8 cellular contexts compared by ENCODE assay signal in genomic region chr6:30541515-30542403, GRCh38. TPM values are rescaled to one million over a fixed set of nuclear protein-coding genes. Genes with fewer than 3 reads are reported as not detected.
DNase-seq lines count a peak whose midpoint lies in the region; ATAC-seq, FAIRE-seq and TF ChIP-seq lines count a peak whose summit lies in the region.

No MANE protein-coding gene starts in this region.

- no peaks in the 10 kb centered on the region for H3K9me1 ChIP-seq in IMR-90 (ENCODE audit: insufficient read depth, low read length)

- H3K36me3 ChIP-seq in IMR-90 (ENCODE audit: control insufficient read depth, insufficient read depth, low read length): peaks cover 12% of the 10 kb centered on the region
- H3K36me3 ChIP-seq in OCI-LY7 (ENCODE audit: insufficient read depth, low read length): peaks cover 30% of the 10 kb centered on the region

- H3K79me1 ChIP-seq in IMR-90 (ENCODE audit: low read depth in 1 of 2, low read length in 2 of 2): no peaks in the 10 kb centered on the region

- no peak overlapping the region for H2BK20ac ChIP-seq in IMR-90 (ENCODE audit: low read depth, low read length)

- no peak overlapping the region for H3K14ac ChIP-seq in IMR-90 (replicated peaks; ENCODE audit: low read depth, low read length)

- POLR2A ChIA-PET in IMR-90 (lab: Charles Lee; ENCODE audit: unreplicated experiment) (interaction anchor here (0.7 kb wide), 1 partner anchor 66 kb away, joined by 4 read pairs; no protein-coding TSS in a partner anchor), OCI-LY7 (lab: Charles Lee) (interaction anchor here (0.7 to 1.4 kb wide), 4 partner anchors 38 to 74 kb away, joined by 3 to 5 read pairs (median 3); no protein-coding TSS in a partner anchor)

- dilution Hi-C loops in IMR-90 (cut with HindIII; ENCODE audit: low sequenced_read_pairs, unreplicated experiment): no loop called here

- peak; percentile 95 for FAIRE-seq in G401.6 (lab: Jason Lieb, UNC)

- H3K9me3 ChIP-seq in IMR-90 (ENCODE audit: control insufficient read depth, insufficient read depth, low read length): no peaks in the 10 kb centered on the region
- no peaks in the 10 kb centered on the region for H3K9me3 ChIP-seq in OCI-LY7 (ENCODE audit: low read length)
- H3K9me3 ChIP-seq in mononuclear cell (ENCODE audit: low read depth, low read length): no peaks in the 10 kb centered on the region

- H3K9me2 ChIP-seq in OCI-LY7 (ENCODE audit: insufficient read depth, low read length): no peaks in the 10 kb centered on the region

- H3K27me3 ChIP-seq in IMR-90 (ENCODE audit: control insufficient read depth, insufficient read depth, low read length): no peaks in the 10 kb centered on the region
- no peaks in the 10 kb centered on the region for H3K27me3 ChIP-seq in mononuclear cell (ENCODE audit: insufficient read depth, low read length)

- no peak overlapping the region for H2BK15ac ChIP-seq in IMR-90 (ENCODE audit: low read depth, low read length)

- TF ChIP-seq CTCF in IMR-90 (conservative IDR thresholded peaks at IDR 0.05; ENCODE audit: low read depth, low read length) (peak; percentile 91), OCI-LY7 (conservative IDR thresholded peaks at IDR 0.05; ENCODE audit: low read length) (peak; percentile 100), epithelial cell of esophagus (IDR thresholded peaks at IDR 0.05; ENCODE audit: insufficient read depth, low read depth, low read length, missing control alignments) (peak; percentile 100)

- peak overlapping the region; percentile 74 for H2AFZ ChIP-seq in IMR-90 (replicated peaks; ENCODE audit: low read length, poor library complexity)
- H2AFZ ChIP-seq in OCI-LY7 (ENCODE audit: low read length): peak overlapping the region; percentile 37; the same call in 1 of the 2 replicates

- no peak overlapping the region for H4K91ac ChIP-seq in IMR-90 (ENCODE audit: insufficient read depth, low read depth, low read length)

- H3K4me1 ChIP-seq in IMR-90 (ENCODE audit: control insufficient read depth, insufficient read depth, low read length) (no peaks in the 10 kb centered on the region), OCI-LY7 (ENCODE audit: insufficient read depth, low read length, poor library complexity, severe bottlenecking) (peaks cover 15% of the 10 kb centered on the region), mononuclear cell (ENCODE audit: insufficient read depth, low read length) (peaks cover 32% of the 10 kb centered on the region)

- no peak overlapping the region for H3K18ac ChIP-seq in IMR-90 (ENCODE audit: low read depth, low read length)

- BruUV-seq in IMR-90 (replicated peaks; lab: Mats Ljungman, UMichigan) (no TSS peak), OCI-LY7 (replicated peaks; lab: Mats Ljungman, UMichigan) (no TSS peak)

- no peak overlapping the region for H3K56ac ChIP-seq in IMR-90 (ENCODE audit: extremely low read depth, insufficient read depth, low read length)

- DNase-seq in IMR-90: peak; percentile 87
- DNase-seq in OCI-LY7 (ENCODE audit: low spot score): peak; percentile 87
- peak; percentile 74 for DNase-seq in activated T-cell treated with anti-CD3 and anti-CD28 coated beads for 24 hours (ENCODE audit: low read depth)
- DNase-seq in epithelial cell of esophagus (ENCODE audit: low read depth): peak; percentile 89
- DNase-seq in stimulated activated CD8-positive, alpha-beta memory T cell treated with anti-CD3 and anti-CD28 coated beads, Interleukin-2, amount 100 ng/mL, for 1 hour (ENCODE audit: low read depth in 2 of 2): peak; percentile 68 to 72

- no peak overlapping the region for H2BK120ac ChIP-seq in IMR-90 (ENCODE audit: low read depth, low read length)

- 33% methylated on average over 15 of the region's 23 CpGs; no CpG with 5 or more reads in 1 of the 2 experiments for WGBS in IMR-90 (ENCODE audit: extremely low coverage in 2 of 2, insufficient read length in 1 of 2), 2 experiments

- CTCF ChIA-PET in IMR-90 (lab: Yijun Ruan, JAX) (interaction anchor here (0.5 to 1.8 kb wide), 24 partner anchors 8 to 546 kb away, joined by 3 to 33 read pairs (median 4); partner anchors contain the start of genes ABCF1 and PRR3), OCI-LY7 (lab: Charles Lee; ENCODE audit: unreplicated experiment) (interaction anchor here (0.6 to 1.6 kb wide), 6 partner anchors 9 to 143 kb away, joined by 3 to 7 read pairs (median 4); no protein-coding TSS in a partner anchor)

- peak; percentile 85 for ATAC-seq in IMR-90 (ENCODE audit: low read depth)
- ATAC-seq in HG02840 (IDR thresholded peaks at IDR 0.05; ENCODE audit: low FRiP score, unreplicated experiment): no peak

- H2AK9ac ChIP-seq in IMR-90 (replicated peaks; ENCODE audit: low read depth, low read length, poor library complexity): peak overlapping the region; percentile 30

- no peaks in the 10 kb centered on the region for H3K79me2 ChIP-seq in OCI-LY7 (ENCODE audit: insufficient read depth, low read depth, low read length)

- in situ Hi-C loops in IMR-90 (cut with MboI; ENCODE audit: low sequenced_read_pairs): no loop called here

- H3K23ac ChIP-seq in IMR-90 (ENCODE audit: low read depth, low read length): no peak overlapping the region

- intact Hi-C loops in IMR-90 (cut with micrococcal nuclease): loop anchor here (5.0 kb wide), 1 partner anchor 546 kb away; no protein-coding TSS in a partner anchor
- intact Hi-C loops in OCI-LY7 (cut with micrococcal nuclease; ENCODE audit: unreplicated experiment): loop anchor here (1.0 to 5.0 kb wide), 4 partner anchors 55 to 191 kb away; partner anchors contain the start of gene DHX16

- H3K4me3 ChIP-seq in IMR-90 (ENCODE audit: insufficient read depth, low read depth, low read length) (no peak overlapping the region; the same call in 1 of the 2 replicates), OCI-LY7 (ENCODE audit: low read depth, low read length, poor library complexity, severe bottlenecking) (peak overlapping the region; percentile 46), epithelial cell of esophagus (ENCODE audit: low read length) (peak overlapping the region; percentile 26), mononuclear cell (ENCODE audit: low read length) (peak overlapping the region; percentile 30)

- no peak overlapping the region for H2BK5ac ChIP-seq in IMR-90 (ENCODE audit: low read depth, low read length, poor library complexity, severe bottlenecking)

- H3K9ac ChIP-seq in IMR-90 (ENCODE audit: low read depth, low read length): no peak overlapping the region

- no peak overlapping the region for H3K4ac ChIP-seq in IMR-90 (ENCODE audit: low read depth, low read length)

- H3K27ac ChIP-seq in IMR-90 (ENCODE audit: insufficient read depth, low read length) (no peak overlapping the region), OCI-LY7 (ENCODE audit: low read depth, low read length, poor library complexity, severe bottlenecking) (peak overlapping the region; percentile 20)

- H3K4me2 ChIP-seq in IMR-90 (ENCODE audit: low read depth, low read length): peak overlapping the region; percentile 78
- H3K4me2 ChIP-seq in OCI-LY7 (ENCODE audit: low read length): peak overlapping the region; percentile 64

- no peak for TF ChIP-seq POLR2A in IMR-90 (IDR thresholded peaks at IDR 0.05; ENCODE audit: low read depth, low read length)

- H4K5ac ChIP-seq in IMR-90 (ENCODE audit: low read depth, low read length): no peak overlapping the region

- no peak overlapping the region for H4K8ac ChIP-seq in IMR-90 (ENCODE audit: low read depth in 2 of 2, low read length in 2 of 2)

- H2AK5ac ChIP-seq in IMR-90 (ENCODE audit: low read depth, low read length): no peak overlapping the region; the same call in 1 of the 2 replicates

- TF ChIP-seq RAD21 in IMR-90 (IDR thresholded peaks at IDR 0.05; ENCODE audit: low read length): peak; percentile 69

- H4K20me1 ChIP-seq in IMR-90 (ENCODE audit: insufficient read depth, low read length) (no peaks in the 10 kb centered on the region), OCI-LY7 (ENCODE audit: insufficient read depth, low read length) (no peaks in the 10 kb centered on the region)

TF ChIP-seq in IMR-90, 13 proteins besides CTCF, POLR2A, EP300 and RAD21 (continues in another document):
- no peak for TF ChIP-seq FOS (IDR thresholded peaks at IDR 0.05; ENCODE audit: low read depth, low read length)
- TF ChIP-seq CHD1 (IDR thresholded peaks at IDR 0.05; ENCODE audit: low read depth, low read length): no peak
- no peak for TF ChIP-seq MAFK (IDR thresholded peaks at IDR 0.05; ENCODE audit: low read depth, low read length)
- TF ChIP-seq SMC3 (IDR thresholded peaks at IDR 0.05; ENCODE audit: low read depth, low read length): peak; percentile 71

RNA-seq across cellular contexts. Expression of gene GNL1, which starts 14.5 kb away (rescaled TPM):
- total RNA-seq in IMR-90 (2012; rRNA removed) (33.9 and 40.5 TPM in 2 replicates), OCI-LY7 (2022) (114 and 116 TPM in 2 replicates), mononuclear cell (40.8 TPM)
- 43.7 and 44.0 TPM in 2 replicates for polyA plus RNA-seq in IMR-90 (2012; rRNA removed)
- polyA plus RNA-seq in IMR-90 (2012; cell fraction: cytosol; rRNA removed): 27.9 and 33.6 TPM in 2 replicates
- 45.1 and 54.4 TPM in 2 replicates for polyA plus RNA-seq in IMR-90 (2012; cell fraction: nucleus; rRNA removed; ENCODE audit: low replicate concordance)
- 51.2 and 66.4 TPM in 2 replicates for total RNA-seq in OCI-LY7 (2014; rRNA removed; shearing (Covaris generic))

RNA-seq across cellular contexts. Expression of gene PRR3, which starts 15.3 kb away (rescaled TPM):
- total RNA-seq in IMR-90 (2012; rRNA removed) (7.2 TPM in 2 replicates), OCI-LY7 (2022) (34.9 and 36.3 TPM in 2 replicates), mononuclear cell (6.8 TPM)
- 16.7 and 17.3 TPM in 2 replicates for polyA plus RNA-seq in IMR-90 (2012; rRNA removed)
- 9.5 and 11.1 TPM in 2 replicates for polyA plus RNA-seq in IMR-90 (2012; cell fraction: cytosol; rRNA removed)
- polyA plus RNA-seq in IMR-90 (2012; cell fraction: nucleus; rRNA removed; ENCODE audit: low replicate concordance): 8.2 and 15.9 TPM in 2 replicates
- total RNA-seq in OCI-LY7 (2014; rRNA removed; shearing (Covaris generic)): 16.7 and 25.2 TPM in 2 replicates

RNA-seq across cellular contexts. Expression of gene ABCF1, which starts 29.5 kb away (rescaled TPM):
- total RNA-seq in IMR-90 (2012; rRNA removed) (47.5 and 48.6 TPM in 2 replicates), OCI-LY7 (2022) (83.1 and 86.7 TPM in 2 replicates), mononuclear cell (30.5 TPM)
- 35.8 and 39.1 TPM in 2 replicates for polyA plus RNA-seq in IMR-90 (2012; rRNA removed)
- 29.2 and 30.4 TPM in 2 replicates for polyA plus RNA-seq in IMR-90 (2012; cell fraction: cytosol; rRNA removed)
- polyA plus RNA-seq in IMR-90 (2012; cell fraction: nucleus; rRNA removed; ENCODE audit: low replicate concordance): 48.3 and 57.9 TPM in 2 replicates
- total RNA-seq in OCI-LY7 (2014; rRNA removed; shearing (Covaris generic)): 53.0 and 126 TPM in 2 replicates

RNA-seq across cellular contexts. Expression of gene HLA-E, which starts 52.5 kb away (rescaled TPM):
- total RNA-seq in IMR-90 (2012; rRNA removed) (84.8 and 85.8 TPM in 2 replicates), OCI-LY7 (2022) (123 and 151 TPM in 2 replicates), mononuclear cell (1,812 TPM)
- polyA plus RNA-seq in IMR-90 (2012; rRNA removed): 83.6 and 91.4 TPM in 2 replicates
- polyA plus RNA-seq in IMR-90 (2012; cell fraction: cytosol; rRNA removed): 104 and 106 TPM in 2 replicates
- polyA plus RNA-seq in IMR-90 (2012; cell fraction: nucleus; rRNA removed; ENCODE audit: low replicate concordance): 84.7 and 103 TPM in 2 replicates
- 131 and 156 TPM in 2 replicates for total RNA-seq in OCI-LY7 (2014; rRNA removed; shearing (Covaris generic))
